2 cellular contexts compared by ENCODE assay signal in the genomic region with DNA sequence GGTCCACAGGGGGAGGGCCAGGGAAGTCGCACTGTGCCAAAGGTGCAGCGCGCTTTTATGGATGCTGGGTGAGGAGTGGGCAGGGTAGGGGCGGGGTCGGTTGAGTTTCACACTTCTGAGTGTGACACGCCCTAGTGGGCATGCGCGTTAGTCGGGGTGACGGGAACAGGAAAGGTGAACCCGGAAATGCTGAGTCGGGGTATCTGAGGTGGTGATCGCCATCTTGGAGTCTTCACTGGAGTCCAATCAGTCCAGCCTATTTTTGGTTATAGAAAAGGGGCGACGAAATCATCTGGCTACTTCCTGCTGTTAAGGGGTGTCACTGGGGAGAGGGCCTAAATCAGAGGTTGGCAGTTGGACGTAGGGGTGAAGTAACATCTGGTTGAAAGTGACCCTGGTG.
TF ChIP-seq lines count a peak whose summit lies in the region.

No MANE protein-coding gene starts in this region.

TF ChIP-seq in HepG2, 621 proteins besides CTCF, POLR2A, EP300 and RAD21:
- TF ChIP-seq RBM39 (IDR thresholded peaks at IDR 0.05; ENCODE audit: low read depth, low read length, poor library complexity, severe bottlenecking) (no peak), MAFF (IDR thresholded peaks at IDR 0.05; ENCODE audit: low read depth, low read length) (peak; percentile 72), JUN (CRISPR knock-in tag; IDR thresholded peaks at IDR 0.05) (no peak), MAFK (conservative IDR thresholded peaks at IDR 0.05 in 1 of 2, IDR thresholded peaks at IDR 0.05 in 1 of 2; ENCODE audit: low read length in 2 of 2) (peak; percentile 39 to 68; a peak in 3 of 4 replicates)

TF ChIP-seq in K562, 482 proteins besides CTCF, POLR2A, EP300 and RAD21:
- TF ChIP-seq C11orf30 (IDR thresholded peaks at IDR 0.05; ENCODE audit: low read depth) (0 out of 2 replicates have a peak, but pooled peaks have one; percentile 27), ZFP1 (CRISPR knock-in tag; IDR thresholded peaks at IDR 0.05) (no peak), MAFK (IDR thresholded peaks at IDR 0.05; ENCODE audit: low read length) (peak; percentile 46), MAFF (IDR thresholded peaks at IDR 0.05; ENCODE audit: low read length) (peak; percentile 41), ZNF282 (CRISPR knock-in tag; IDR thresholded peaks at IDR 0.05) (no peak), SMARCC2 (IDR thresholded peaks at IDR 0.05; ENCODE audit: low read depth) (no peak)
